Comparison of ENCODE assay signal across 8 cellular contexts in genomic region chr11:75582935-75583709, GRCh38. TPM values are rescaled to one million over a fixed set of nuclear protein-coding genes. Genes with fewer than 3 reads are reported as not detected.
DNase-seq lines count a peak whose midpoint lies in the region; ATAC-seq and TF ChIP-seq lines count a peak whose summit lies in the region.

No MANE protein-coding gene starts in this region.

- H3K36me3 ChIP-seq in subcutaneous abdominal adipose tissue (ENCODE audit: control insufficient read depth in 5 of 5, insufficient read depth in 5 of 5, low read length in 5 of 5), result no peaks in the 10 kb centered on the region

- ATAC-seq in HG03095 (IDR thresholded peaks at IDR 0.05; ENCODE audit: unreplicated experiment), result peak; percentile 91

- peak; percentile 51 for TF ChIP-seq POLR2A in GM10847 (IDR thresholded peaks at IDR 0.05; ENCODE audit: extremely low read depth, insufficient read length)

- peak overlapping the region; percentile 56 to 83 (median 78) for H3K9ac ChIP-seq in subcutaneous abdominal adipose tissue (ENCODE audit: low read length in 5 of 5)

- DNase-seq in NCI-H774 (lab: John Stamatoyannopoulos, UW) (peak; percentile 76), epithelial cell of esophagus (ENCODE audit: low read depth) (peak; percentile 48), NCI-H1048 (lab: John Stamatoyannopoulos, UW) (no peak)
- peak; percentile 67 for DNase-seq in activated T-cell treated with anti-CD3 and anti-CD28 coated beads, Interleukin-2, amount 50 U/mL, for 1 hour

- H3K4me1 ChIP-seq in mononuclear cell (ENCODE audit: insufficient read depth, low read length) (peaks cover 10% of the 10 kb centered on the region), subcutaneous abdominal adipose tissue (ENCODE audit: control insufficient read depth in 5 of 5, insufficient read depth in 5 of 5, low read length in 5 of 5) (peaks cover 0 to 33% (median 27%) of the 10 kb centered on the region in 5 donors)

- TF ChIP-seq CTCF in epithelial cell of esophagus (IDR thresholded peaks at IDR 0.05; ENCODE audit: insufficient read depth, low read depth, low read length, missing control alignments), result peak; percentile 21

- H3K27me3 ChIP-seq in mononuclear cell (ENCODE audit: insufficient read depth, low read length), result peaks cover 6% of the 10 kb centered on the region
- no peaks in the 10 kb centered on the region for H3K27me3 ChIP-seq in subcutaneous abdominal adipose tissue (ENCODE audit: control insufficient read depth in 5 of 5, insufficient read depth in 4 of 5, low read length in 5 of 5)

- H3K9me3 ChIP-seq in mononuclear cell (ENCODE audit: low read depth, low read length), result no peaks in the 10 kb centered on the region
- H3K9me3 ChIP-seq in subcutaneous abdominal adipose tissue (ENCODE audit: control insufficient read depth in 5 of 5, low read length in 5 of 5), result no peaks in the 10 kb centered on the region

- H3K27ac ChIP-seq in subcutaneous abdominal adipose tissue (ENCODE audit: low read depth, low read length), result peak overlapping the region; percentile 88

- H3K4me3 ChIP-seq in epithelial cell of esophagus (ENCODE audit: low read length), result peak overlapping the region; percentile 70
- H3K4me3 ChIP-seq in mononuclear cell (ENCODE audit: low read length), result peak overlapping the region; percentile 33
- peak overlapping the region; percentile 72 to 84 (median 78) for H3K4me3 ChIP-seq in subcutaneous abdominal adipose tissue (ENCODE audit: low read depth in 1 of 5, low read length in 5 of 5)

RNA-seq across cellular contexts. Expression of gene SERPINH1, which starts 21.1 kb away (rescaled TPM):
- total RNA-seq in mononuclear cell, result 2.3 TPM

RNA-seq across cellular contexts. Expression of gene GDPD5, which starts 57.4 kb away (rescaled TPM):
- total RNA-seq in mononuclear cell, result 14.5 TPM
